In genomic region chr14:69711065-69711464, GRCh38 we compare ENCODE assay signal across 9 cellular contexts. TPM values are rescaled to one million over a fixed set of nuclear protein-coding genes. Genes with fewer than 3 reads are reported as not detected.
DNase-seq lines count a peak whose midpoint lies in the region; ATAC-seq and TF ChIP-seq lines count a peak whose summit lies in the region.
"Had no signal": no experiment of that assay in that cellular context is flagged by ENCODE, and none has a peak within 500 bp of the region (broad histone marks: within the 10 kb centered on the region; RNA-seq: fewer than 3 reads in every experiment).

No MANE protein-coding gene starts in this region.

- peaks cover 0 to 85% (median 20%) of the 10 kb centered on the region in 3 donors for H3K36me3 Mint-ChIP-seq in CD8-positive, alpha-beta memory T cell

- TF ChIP-seq EP300 in ovary (IDR thresholded peaks at IDR 0.05) = no peak

- no peaks in the 10 kb centered on the region for H3K27me3 ChIP-seq in CD8-positive, alpha-beta memory T cell (ENCODE audit: insufficient read depth, low read length, poor library complexity, severe bottlenecking)
- H3K27me3 ChIP-seq in colonic mucosa (no peaks in the 10 kb centered on the region), ovary (no peaks in the 10 kb centered on the region)

- TF ChIP-seq POLR2A in ovary (IDR thresholded peaks at IDR 0.05) = no peak

- no peaks in the 10 kb centered on the region for H3K9me3 ChIP-seq in CD8-positive, alpha-beta memory T cell (ENCODE audit: low read length)
- H3K9me3 ChIP-seq in colonic mucosa (no peaks in the 10 kb centered on the region), ovary (no peaks in the 10 kb centered on the region)

- H3K27ac Mint-ChIP-seq in CD8-positive, alpha-beta memory T cell = peak overlapping the region in 5 of 8 donors; percentile 23 to 83 (median 38)

- H3K4me3 ChIP-seq in CD8-positive, alpha-beta memory T cell (ENCODE audit: low read length) = no peak overlapping the region
- H3K4me3 ChIP-seq in colonic mucosa (no peak overlapping the region), ovary (no peak overlapping the region)
- H3K4me3 ChIP-seq: lung had no signal

- H3K27ac ChIP-seq in CD8-positive, alpha-beta memory T cell (ENCODE audit: low read depth, low read length) = no peak overlapping the region
- H3K27ac ChIP-seq in colonic mucosa (peak overlapping the region; percentile 65), ovary (no peak overlapping the region)

- H3K9me3 Mint-ChIP-seq in CD8-positive, alpha-beta memory T cell = no peaks in the 10 kb centered on the region

- ATAC-seq in GM21723 (IDR thresholded peaks at IDR 0.05; ENCODE audit: unreplicated experiment) = no peak

- POLR2A ChIA-PET in CD8-positive, alpha-beta memory T cell (lab: Charles Lee) = no interaction called here

- CTCF ChIA-PET in CD8-positive, alpha-beta memory T cell (lab: Charles Lee) = interaction anchor here (0.7 to 2.1 kb wide), 2 partner anchors 81 to 99 kb away, joined by 3 to 5 read pairs; no protein-coding TSS in a partner anchor

- peaks cover 32% of the 10 kb centered on the region for H3K36me3 ChIP-seq in CD8-positive, alpha-beta memory T cell (ENCODE audit: insufficient read depth, low read length)
- H3K36me3 ChIP-seq in colonic mucosa = no peaks in the 10 kb centered on the region
- H3K36me3 ChIP-seq in ovary = no peaks in the 10 kb centered on the region

- H3K4me1 Mint-ChIP-seq in CD8-positive, alpha-beta memory T cell = peaks cover 28 to 32% (median 29%) of the 10 kb centered on the region in 3 donors

- peaks cover 0 to 2% of the 10 kb centered on the region in 2 donors for H3K27me3 Mint-ChIP-seq in CD8-positive, alpha-beta memory T cell

- DNase-seq in CD8-positive, alpha-beta memory T cell = no peak
- DNase-seq in NCI-H2171 (lab: John Stamatoyannopoulos, UW) (peak; percentile 94), colonic mucosa (peak; percentile 76), ovary (peak; percentile 48 to 76 (median 76)), HCEC 1CT (no peak), glomerular visceral epithelial cell (ENCODE audit: extremely low spot score) (no peak), pons (ENCODE audit: low spot score) (no peak)

- peak overlapping the region in 1 of 2 donors; percentile 14 for H3K9ac ChIP-seq in colonic mucosa (ENCODE audit: low read depth in 2 of 2, low read length in 2 of 2)

- no peak overlapping the region for H3K4me3 Mint-ChIP-seq in CD8-positive, alpha-beta memory T cell

- intact Hi-C loops in colonic mucosa (cut with DNase I) (no loop called here), ovary (cut with DNase I) (loop anchor here in 1 of 4 donors (10.0 kb wide), 1 partner anchor 96 kb away; the partner anchor contains the start of gene SUSD6)

- peaks cover 9% of the 10 kb centered on the region for H3K4me1 ChIP-seq in CD8-positive, alpha-beta memory T cell (ENCODE audit: insufficient read depth, low read length)
- H3K4me1 ChIP-seq in colonic mucosa = peaks cover 22% of the 10 kb centered on the region
- H3K4me1 ChIP-seq in ovary (ENCODE audit: insufficient read depth) = peaks cover 15% of the 10 kb centered on the region

- 19 to 30% (median 21%) methylated on average over 4 of the region's 4 CpGs for WGBS in ovary, 3 donors

- TF ChIP-seq CTCF in colonic mucosa (IDR thresholded peaks at IDR 0.05) = no peak
- no peak for TF ChIP-seq CTCF in ovary (IDR thresholded peaks at IDR 0.05)

RNA-seq across cellular contexts. Expression of gene SRSF5, which starts 55.9 kb away (rescaled TPM):
- 100 to 1,000 TPM; 291 to 307 TPM for total RNA-seq in CD8-positive, alpha-beta memory T cell
- polyA plus RNA-seq in CD8-positive, alpha-beta memory T cell = 1,226 TPM
- total RNA-seq in colonic mucosa (100 to 1,000 TPM; 198 to 206 TPM), ovary (100 to 1,000 TPM; 273 to 446 (median 322) TPM)
- 100 to 1,000 TPM; 384 to 419 TPM for polyA plus RNA-seq in ovary

Comparison
In these comparisons a context has a peak if more than half of its experiments do, and no peak if none do; other contexts are left out.
1. DNase-seq: peak in NCI-H2171 (single experiment), colonic mucosa (single experiment) and ovary (5 of 5); none in CD8-positive, alpha-beta memory T cell (0 of 5), HCEC 1CT (single experiment), glomerular visceral epithelial cell (single experiment) and pons (single experiment).